In the genomic region with DNA sequence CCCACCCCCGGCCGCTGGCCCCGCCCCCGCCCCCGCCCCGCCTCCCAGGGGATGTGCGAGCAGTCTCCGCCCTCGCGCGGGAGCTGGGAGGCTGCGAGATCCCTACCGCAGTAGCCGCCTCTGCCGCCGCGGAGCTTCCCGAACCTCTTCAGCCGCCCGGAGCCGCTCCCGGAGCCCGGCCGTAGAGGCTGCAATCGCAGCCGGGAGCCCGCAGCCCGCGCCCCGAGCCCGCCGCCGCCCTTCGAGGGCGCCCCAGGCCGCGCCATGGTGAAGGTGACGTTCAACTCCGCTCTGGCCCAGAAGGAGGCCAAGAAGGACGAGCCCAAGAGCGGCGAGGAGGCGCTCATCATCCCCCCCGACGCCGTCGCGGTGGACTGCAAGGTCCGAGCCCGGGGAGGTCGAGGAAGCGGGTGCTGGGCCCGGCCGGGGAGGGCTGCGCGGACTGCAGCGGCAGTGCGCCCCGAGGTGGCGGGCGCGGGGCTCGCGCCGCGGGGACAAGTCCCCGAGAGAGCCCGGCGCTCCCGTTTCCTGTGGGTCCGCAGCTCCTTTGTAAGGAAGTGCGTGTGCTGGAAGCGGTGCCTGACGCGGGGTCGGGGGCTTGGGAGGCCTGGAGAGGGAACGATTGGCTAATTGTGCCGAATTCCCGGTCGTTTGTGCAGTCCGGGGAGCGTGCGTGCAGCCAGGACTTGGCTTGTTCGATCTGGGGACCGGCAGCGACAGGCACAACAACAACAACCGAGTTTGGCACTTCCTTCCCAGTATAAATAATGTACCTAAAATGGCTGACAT, we compare ENCODE assay signal across 1 cellular context.
TF ChIP-seq lines count a peak whose summit lies in the region.

A gene (plus strand): TSS at position 110 of the 789 bp plus-strand sequence. CDS start 155 bp downstream, at position 265.

TF ChIP-seq in HepG2, 621 proteins besides CTCF, POLR2A, EP300 and RAD21 (continued from another document and continues in another):
- TF ChIP-seq, protein P1, sequence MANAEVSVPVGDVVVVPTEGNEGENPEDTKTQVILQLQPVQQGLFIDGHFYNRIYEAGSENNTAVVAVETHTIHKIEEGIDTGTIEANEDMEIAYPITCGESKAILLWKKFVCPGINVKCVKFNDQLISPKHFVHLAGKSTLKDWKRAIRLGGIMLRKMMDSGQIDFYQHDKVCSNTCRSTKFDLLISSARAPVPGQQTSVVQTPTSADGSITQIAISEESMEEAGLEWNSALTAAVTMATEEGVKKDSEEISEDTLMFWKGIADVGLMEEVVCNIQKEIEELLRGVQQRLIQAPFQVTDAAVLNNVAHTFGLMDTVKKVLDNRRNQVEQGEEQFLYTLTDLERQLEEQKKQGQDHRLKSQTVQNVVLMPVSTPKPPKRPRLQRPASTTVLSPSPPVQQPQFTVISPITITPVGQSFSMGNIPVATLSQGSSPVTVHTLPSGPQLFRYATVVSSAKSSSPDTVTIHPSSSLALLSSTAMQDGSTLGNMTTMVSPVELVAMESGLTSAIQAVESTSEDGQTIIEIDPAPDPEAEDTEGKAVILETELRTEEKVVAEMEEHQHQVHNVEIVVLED (CRISPR knock-in tag; IDR thresholded peaks at IDR 0.05; ENCODE audit: borderline replicate concordance), result no peak
- TF ChIP-seq TARDBP (CRISPR knock-in tag; IDR thresholded peaks at IDR 0.05) (no peak), TCF12 (IDR thresholded peaks at IDR 0.05) (no peak), TCF12 (CRISPR knock-in tag; IDR thresholded peaks at IDR 0.05) (peak; percentile 77; the same call in 1 of the 2 replicates), GABPA (IDR thresholded peaks at IDR 0.05; ENCODE audit: low read depth, low read length) (0 out of 2 replicates have a peak, but pooled peaks have one; percentile 15), GABPA (CRISPR knock-in tag; IDR thresholded peaks at IDR 0.05; ENCODE audit: low read depth) (no peak), NFKB2 (CRISPR knock-in tag; IDR thresholded peaks at IDR 0.05; ENCODE audit: borderline replicate concordance) (peak; percentile 79; the same call in 1 of the 2 replicates), CENPX (CRISPR knock-in tag; IDR thresholded peaks at IDR 0.05) (no peak), ZNF589 (CRISPR knock-in tag; conservative IDR thresholded peaks at IDR 0.05) (peak; percentile 70; the same call in 1 of the 2 replicates), TOPORS (CRISPR knock-in tag; IDR thresholded peaks at IDR 0.05) (no peak; the same call in 1 of the 2 replicates), ZNF501 (CRISPR knock-in tag; IDR thresholded peaks at IDR 0.05) (no peak; the same call in 1 of the 2 replicates), SNAI1 (CRISPR knock-in tag; IDR thresholded peaks at IDR 0.05; ENCODE audit: borderline replicate concordance) (0 out of 2 replicates have a peak, but pooled peaks have one; percentile 39), HMG20B (CRISPR knock-in tag; conservative IDR thresholded peaks at IDR 0.05) (no peak), ZNF557 (CRISPR knock-in tag; IDR thresholded peaks at IDR 0.05) (no peak), ZNF850 (CRISPR knock-in tag; conservative IDR thresholded peaks at IDR 0.05) (no peak), ZBTB1 (CRISPR knock-in tag; IDR thresholded peaks at IDR 0.05; ENCODE audit: borderline replicate concordance) (no peak), ZNF34 (CRISPR knock-in tag; IDR thresholded peaks at IDR 0.05; ENCODE audit: borderline replicate concordance) (no peak), KLF11 (CRISPR knock-in tag; IDR thresholded peaks at IDR 0.05) (no peak), PPARG (CRISPR knock-in tag; conservative IDR thresholded peaks at IDR 0.05) (no peak), SIX1 (CRISPR knock-in tag; IDR thresholded peaks at IDR 0.05; ENCODE audit: borderline replicate concordance) (no peak), ZBTB42 (CRISPR knock-in tag; IDR thresholded peaks at IDR 0.05) (no peak), ZNF484 (CRISPR knock-in tag; IDR thresholded peaks at IDR 0.05; ENCODE audit: borderline replicate concordance, low read depth) (no peak), TGIF2 (CRISPR knock-in tag; IDR thresholded peaks at IDR 0.05) (no peak), RORA (CRISPR knock-in tag; IDR thresholded peaks at IDR 0.05) (no peak), ZIK1 (CRISPR knock-in tag; IDR thresholded peaks at IDR 0.05; ENCODE audit: borderline replicate concordance, low read depth) (0 out of 2 replicates have a peak, but pooled peaks have one; percentile 26), TSC22D2 (CRISPR knock-in tag; IDR thresholded peaks at IDR 0.05; ENCODE audit: borderline replicate concordance) (no peak), SRSF1 (optimal IDR thresholded peaks at IDR 0.05; ENCODE audit: low read depth, low read length) (peak; percentile 22), ZNF552 (CRISPR knock-in tag; IDR thresholded peaks at IDR 0.05; ENCODE audit: borderline replicate concordance) (no peak), ATF7 (IDR thresholded peaks at IDR 0.05) (no peak), ATF7 (CRISPR knock-in tag; IDR thresholded peaks at IDR 0.05) (no peak), SP4 (CRISPR knock-in tag; IDR thresholded peaks at IDR 0.05) (no peak), SMC3 (IDR thresholded peaks at IDR 0.05; ENCODE audit: low read length) (no peak), ZFP37 (CRISPR knock-in tag; IDR thresholded peaks at IDR 0.05; ENCODE audit: borderline replicate concordance) (no peak), POGZ (CRISPR knock-in tag; IDR thresholded peaks at IDR 0.05) (no peak), ZNF530 (CRISPR knock-in tag; IDR thresholded peaks at IDR 0.05; ENCODE audit: low read depth) (no peak), HOXA5 (CRISPR knock-in tag; IDR thresholded peaks at IDR 0.05) (no peak; the same call in 1 of the 2 replicates), TEAD2 (CRISPR knock-in tag; IDR thresholded peaks at IDR 0.05) (no peak), ZNF670 (CRISPR knock-in tag; IDR thresholded peaks at IDR 0.05; ENCODE audit: borderline replicate concordance) (no peak), SMYD3 (CRISPR knock-in tag; IDR thresholded peaks at IDR 0.05) (peak; percentile 42; the same call in 1 of the 2 replicates)
- TF ChIP-seq, protein P2, sequence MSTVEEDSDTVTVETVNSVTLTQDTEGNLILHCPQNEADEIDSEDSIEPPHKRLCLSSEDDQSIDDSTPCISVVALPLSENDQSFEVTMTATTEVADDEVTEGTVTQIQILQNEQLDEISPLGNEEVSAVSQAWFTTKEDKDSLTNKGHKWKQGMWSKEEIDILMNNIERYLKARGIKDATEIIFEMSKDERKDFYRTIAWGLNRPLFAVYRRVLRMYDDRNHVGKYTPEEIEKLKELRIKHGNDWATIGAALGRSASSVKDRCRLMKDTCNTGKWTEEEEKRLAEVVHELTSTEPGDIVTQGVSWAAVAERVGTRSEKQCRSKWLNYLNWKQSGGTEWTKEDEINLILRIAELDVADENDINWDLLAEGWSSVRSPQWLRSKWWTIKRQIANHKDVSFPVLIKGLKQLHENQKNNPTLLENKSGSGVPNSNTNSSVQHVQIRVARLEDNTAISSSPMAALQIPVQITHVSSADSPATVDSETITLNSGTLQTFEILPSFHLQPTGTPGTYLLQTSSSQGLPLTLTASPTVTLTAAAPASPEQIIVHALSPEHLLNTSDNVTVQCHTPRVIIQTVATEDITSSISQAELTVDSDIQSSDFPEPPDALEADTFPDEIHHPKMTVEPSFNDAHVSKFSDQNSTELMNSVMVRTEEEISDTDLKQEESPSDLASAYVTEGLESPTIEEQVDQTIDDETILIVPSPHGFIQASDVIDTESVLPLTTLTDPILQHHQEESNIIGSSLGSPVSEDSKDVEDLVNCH (CRISPR knock-in tag; IDR thresholded peaks at IDR 0.05), result no peak
- TF ChIP-seq, protein P3, sequence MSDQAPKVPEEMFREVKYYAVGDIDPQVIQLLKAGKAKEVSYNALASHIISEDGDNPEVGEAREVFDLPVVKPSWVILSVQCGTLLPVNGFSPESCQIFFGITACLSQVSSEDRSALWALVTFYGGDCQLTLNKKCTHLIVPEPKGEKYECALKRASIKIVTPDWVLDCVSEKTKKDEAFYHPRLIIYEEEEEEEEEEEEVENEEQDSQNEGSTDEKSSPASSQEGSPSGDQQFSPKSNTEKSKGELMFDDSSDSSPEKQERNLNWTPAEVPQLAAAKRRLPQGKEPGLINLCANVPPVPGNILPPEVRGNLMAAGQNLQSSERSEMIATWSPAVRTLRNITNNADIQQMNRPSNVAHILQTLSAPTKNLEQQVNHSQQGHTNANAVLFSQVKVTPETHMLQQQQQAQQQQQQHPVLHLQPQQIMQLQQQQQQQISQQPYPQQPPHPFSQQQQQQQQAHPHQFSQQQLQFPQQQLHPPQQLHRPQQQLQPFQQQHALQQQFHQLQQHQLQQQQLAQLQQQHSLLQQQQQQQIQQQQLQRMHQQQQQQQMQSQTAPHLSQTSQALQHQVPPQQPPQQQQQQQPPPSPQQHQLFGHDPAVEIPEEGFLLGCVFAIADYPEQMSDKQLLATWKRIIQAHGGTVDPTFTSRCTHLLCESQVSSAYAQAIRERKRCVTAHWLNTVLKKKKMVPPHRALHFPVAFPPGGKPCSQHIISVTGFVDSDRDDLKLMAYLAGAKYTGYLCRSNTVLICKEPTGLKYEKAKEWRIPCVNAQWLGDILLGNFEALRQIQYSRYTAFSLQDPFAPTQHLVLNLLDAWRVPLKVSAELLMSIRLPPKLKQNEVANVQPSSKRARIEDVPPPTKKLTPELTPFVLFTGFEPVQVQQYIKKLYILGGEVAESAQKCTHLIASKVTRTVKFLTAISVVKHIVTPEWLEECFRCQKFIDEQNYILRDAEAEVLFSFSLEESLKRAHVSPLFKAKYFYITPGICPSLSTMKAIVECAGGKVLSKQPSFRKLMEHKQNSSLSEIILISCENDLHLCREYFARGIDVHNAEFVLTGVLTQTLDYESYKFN (CRISPR knock-in tag; conservative IDR thresholded peaks at IDR 0.05), result no peak
- TF ChIP-seq, protein P4, sequence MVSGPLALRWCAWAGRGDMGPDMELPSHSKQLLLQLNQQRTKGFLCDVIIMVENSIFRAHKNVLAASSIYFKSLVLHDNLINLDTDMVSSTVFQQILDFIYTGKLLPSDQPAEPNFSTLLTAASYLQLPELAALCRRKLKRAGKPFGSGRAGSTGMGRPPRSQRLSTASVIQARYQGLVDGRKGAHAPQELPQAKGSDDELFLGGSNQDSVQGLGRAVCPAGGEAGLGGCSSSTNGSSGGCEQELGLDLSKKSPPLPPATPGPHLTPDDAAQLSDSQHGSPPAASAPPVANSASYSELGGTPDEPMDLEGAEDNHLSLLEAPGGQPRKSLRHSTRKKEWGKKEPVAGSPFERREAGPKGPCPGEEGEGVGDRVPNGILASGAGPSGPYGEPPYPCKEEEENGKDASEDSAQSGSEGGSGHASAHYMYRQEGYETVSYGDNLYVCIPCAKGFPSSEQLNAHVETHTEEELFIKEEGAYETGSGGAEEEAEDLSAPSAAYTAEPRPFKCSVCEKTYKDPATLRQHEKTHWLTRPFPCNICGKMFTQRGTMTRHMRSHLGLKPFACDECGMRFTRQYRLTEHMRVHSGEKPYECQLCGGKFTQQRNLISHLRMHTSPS (CRISPR knock-in tag; IDR thresholded peaks at IDR 0.05; ENCODE audit: low read depth), result no peak
- TF ChIP-seq, protein P5, sequence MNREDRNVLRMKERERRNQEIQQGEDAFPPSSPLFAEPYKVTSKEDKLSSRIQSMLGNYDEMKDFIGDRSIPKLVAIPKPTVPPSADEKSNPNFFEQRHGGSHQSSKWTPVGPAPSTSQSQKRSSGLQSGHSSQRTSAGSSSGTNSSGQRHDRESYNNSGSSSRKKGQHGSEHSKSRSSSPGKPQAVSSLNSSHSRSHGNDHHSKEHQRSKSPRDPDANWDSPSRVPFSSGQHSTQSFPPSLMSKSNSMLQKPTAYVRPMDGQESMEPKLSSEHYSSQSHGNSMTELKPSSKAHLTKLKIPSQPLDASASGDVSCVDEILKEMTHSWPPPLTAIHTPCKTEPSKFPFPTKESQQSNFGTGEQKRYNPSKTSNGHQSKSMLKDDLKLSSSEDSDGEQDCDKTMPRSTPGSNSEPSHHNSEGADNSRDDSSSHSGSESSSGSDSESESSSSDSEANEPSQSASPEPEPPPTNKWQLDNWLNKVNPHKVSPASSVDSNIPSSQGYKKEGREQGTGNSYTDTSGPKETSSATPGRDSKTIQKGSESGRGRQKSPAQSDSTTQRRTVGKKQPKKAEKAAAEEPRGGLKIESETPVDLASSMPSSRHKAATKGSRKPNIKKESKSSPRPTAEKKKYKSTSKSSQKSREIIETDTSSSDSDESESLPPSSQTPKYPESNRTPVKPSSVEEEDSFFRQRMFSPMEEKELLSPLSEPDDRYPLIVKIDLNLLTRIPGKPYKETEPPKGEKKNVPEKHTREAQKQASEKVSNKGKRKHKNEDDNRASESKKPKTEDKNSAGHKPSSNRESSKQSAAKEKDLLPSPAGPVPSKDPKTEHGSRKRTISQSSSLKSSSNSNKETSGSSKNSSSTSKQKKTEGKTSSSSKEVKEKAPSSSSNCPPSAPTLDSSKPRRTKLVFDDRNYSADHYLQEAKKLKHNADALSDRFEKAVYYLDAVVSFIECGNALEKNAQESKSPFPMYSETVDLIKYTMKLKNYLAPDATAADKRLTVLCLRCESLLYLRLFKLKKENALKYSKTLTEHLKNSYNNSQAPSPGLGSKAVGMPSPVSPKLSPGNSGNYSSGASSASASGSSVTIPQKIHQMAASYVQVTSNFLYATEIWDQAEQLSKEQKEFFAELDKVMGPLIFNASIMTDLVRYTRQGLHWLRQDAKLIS (CRISPR knock-in tag; IDR thresholded peaks at IDR 0.05), result no peak
- TF ChIP-seq, protein P6, sequence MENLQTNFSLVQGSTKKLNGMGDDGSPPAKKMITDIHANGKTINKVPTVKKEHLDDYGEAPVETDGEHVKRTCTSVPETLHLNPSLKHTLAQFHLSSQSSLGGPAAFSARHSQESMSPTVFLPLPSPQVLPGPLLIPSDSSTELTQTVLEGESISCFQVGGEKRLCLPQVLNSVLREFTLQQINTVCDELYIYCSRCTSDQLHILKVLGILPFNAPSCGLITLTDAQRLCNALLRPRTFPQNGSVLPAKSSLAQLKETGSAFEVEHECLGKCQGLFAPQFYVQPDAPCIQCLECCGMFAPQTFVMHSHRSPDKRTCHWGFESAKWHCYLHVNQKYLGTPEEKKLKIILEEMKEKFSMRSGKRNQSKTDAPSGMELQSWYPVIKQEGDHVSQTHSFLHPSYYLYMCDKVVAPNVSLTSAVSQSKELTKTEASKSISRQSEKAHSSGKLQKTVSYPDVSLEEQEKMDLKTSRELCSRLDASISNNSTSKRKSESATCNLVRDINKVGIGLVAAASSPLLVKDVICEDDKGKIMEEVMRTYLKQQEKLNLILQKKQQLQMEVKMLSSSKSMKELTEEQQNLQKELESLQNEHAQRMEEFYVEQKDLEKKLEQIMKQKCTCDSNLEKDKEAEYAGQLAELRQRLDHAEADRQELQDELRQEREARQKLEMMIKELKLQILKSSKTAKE (CRISPR knock-in tag; IDR thresholded peaks at IDR 0.05; ENCODE audit: borderline replicate concordance), result 0 out of 2 replicates have a peak, but pooled peaks have one; percentile 18
- TF ChIP-seq, protein P7, sequence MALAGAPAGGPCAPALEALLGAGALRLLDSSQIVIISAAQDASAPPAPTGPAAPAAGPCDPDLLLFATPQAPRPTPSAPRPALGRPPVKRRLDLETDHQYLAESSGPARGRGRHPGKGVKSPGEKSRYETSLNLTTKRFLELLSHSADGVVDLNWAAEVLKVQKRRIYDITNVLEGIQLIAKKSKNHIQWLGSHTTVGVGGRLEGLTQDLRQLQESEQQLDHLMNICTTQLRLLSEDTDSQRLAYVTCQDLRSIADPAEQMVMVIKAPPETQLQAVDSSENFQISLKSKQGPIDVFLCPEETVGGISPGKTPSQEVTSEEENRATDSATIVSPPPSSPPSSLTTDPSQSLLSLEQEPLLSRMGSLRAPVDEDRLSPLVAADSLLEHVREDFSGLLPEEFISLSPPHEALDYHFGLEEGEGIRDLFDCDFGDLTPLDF (CRISPR knock-in tag; IDR thresholded peaks at IDR 0.05), result peak; percentile 15; the same call in 1 of the 2 replicates
